In the genomic region with DNA sequence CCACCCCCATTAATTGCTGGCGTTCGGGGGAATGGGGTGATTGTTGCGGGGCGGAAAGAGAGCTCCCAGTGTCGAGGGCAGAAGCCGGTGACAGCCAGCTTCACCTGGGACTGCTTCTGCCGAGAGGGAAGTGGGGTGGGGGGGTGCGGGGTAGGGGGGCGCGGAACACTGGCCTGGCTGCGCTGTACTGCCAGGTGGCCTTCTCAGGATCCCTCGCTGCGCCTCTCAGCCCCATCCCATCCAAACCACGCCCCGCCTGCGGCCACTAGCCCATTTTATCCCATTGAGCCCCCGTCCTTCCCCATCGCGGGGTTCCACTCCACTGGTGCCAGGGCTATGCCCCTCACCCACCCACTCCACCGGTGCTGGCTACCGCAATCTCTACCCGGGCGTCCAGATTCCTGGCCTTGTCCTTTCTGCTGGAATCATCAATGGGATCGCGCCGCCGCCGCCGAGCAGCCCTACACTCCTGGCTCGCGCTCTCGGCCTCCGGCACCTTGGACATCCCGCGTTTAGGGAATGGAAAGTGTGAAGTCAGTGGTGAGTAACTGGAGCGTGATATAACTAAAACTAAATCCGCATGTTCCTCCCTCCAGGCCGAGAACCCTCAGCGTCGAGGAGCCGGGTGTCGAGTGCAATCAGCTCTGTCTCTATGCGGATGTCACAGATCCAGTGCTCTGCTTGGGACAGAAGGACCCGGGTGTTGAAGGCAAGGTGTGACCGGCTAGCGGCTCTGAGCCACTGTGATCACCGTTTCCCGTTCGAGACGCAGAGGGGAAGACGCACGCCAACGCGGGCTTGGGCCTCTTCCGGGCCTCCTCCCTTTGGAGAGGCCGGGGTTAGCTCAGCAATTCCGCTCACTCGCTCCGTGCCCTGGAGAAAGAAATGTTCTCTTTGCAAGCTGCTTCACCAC, we compare ENCODE assay signal across 26 cellular contexts. TPM values are rescaled to one million over a fixed set of nuclear protein-coding genes. Genes with fewer than 3 reads are reported as not detected.
DNase-seq lines count a peak whose midpoint lies in the region; ATAC-seq, FAIRE-seq and TF ChIP-seq lines count a peak whose summit lies in the region.
"Had no signal": no experiment of that assay in that cellular context is flagged by ENCODE, and none has a peak within 500 bp of the region (broad histone marks: within the 10 kb centered on the region; RNA-seq: fewer than 3 reads in every experiment).

No MANE protein-coding gene starts in this region.

- no peak for ATAC-seq in stimulated activated effector memory CD8-positive, alpha-beta T cell treated with anti-CD3 and anti-CD28 coated beads, Interleukin-12 subunit alpha, Interleukin-12 subunit beta, amount 100 ng/mL, for 72 hours
- ATAC-seq: A549; activated CD8-positive, alpha-beta T cell treated with anti-CD3 and anti-CD28 coated beads, Interleukin-2, amount 10 ng/mL, durations not matched to agents 7 days and 5 days; gastrocnemius medialis; naive thymus-derived CD4-positive, alpha-beta T cell had no signal

- H3K9me3 Mint-ChIP-seq in T-helper 1 cell treated with Interleukin-12 subunit alpha and Interleukin-12 subunit beta and Interleukin-4 antibody, amounts not matched to agents 30 μg/mL and 1 μg/mL, for 36 hours, result no peaks in the 10 kb centered on the region
- H3K9me3 Mint-ChIP-seq in stimulated activated effector memory CD8-positive, alpha-beta T cell treated with anti-CD3 and anti-CD28 coated beads, Interleukin-12 subunit alpha, Interleukin-12 subunit beta, amount 100 ng/mL, for 72 hours, result no peaks in the 10 kb centered on the region
- H3K9me3 Mint-ChIP-seq: activated T-cell treated with anti-CD3 and anti-CD28 coated beads, Interleukin-2, amount 50 U/mL, for 4 hours had no signal

- TF ChIP-seq CTCF in endothelial cell of umbilical vein (IDR thresholded peaks at IDR 0.05; ENCODE audit: extremely low read depth in 1 of 2, insufficient read depth in 1 of 2, low read depth in 1 of 2, low read length in 2 of 2), result no peak

- no peak overlapping the region for H3K4me2 ChIP-seq in endothelial cell of umbilical vein (ENCODE audit: insufficient read depth, low read length)
- H3K4me2 ChIP-seq: A549 had no signal

- intact Hi-C loops in endothelial cell of umbilical vein (cut with micrococcal nuclease), result no loop called here

- FAIRE-seq in endothelial cell of umbilical vein (lab: Jason Lieb, UNC), result no peak
- FAIRE-seq: A549 had no signal

- no peak overlapping the region for H3K4me3 Mint-ChIP-seq in T-helper 1 cell treated with Interleukin-12 subunit alpha and Interleukin-12 subunit beta and Interleukin-4 antibody, amounts not matched to agents 30 μg/mL and 1 μg/mL, for 36 hours
- H3K4me3 Mint-ChIP-seq in stimulated activated effector memory CD8-positive, alpha-beta T cell treated with anti-CD3 and anti-CD28 coated beads, Interleukin-12 subunit alpha, Interleukin-12 subunit beta, amount 100 ng/mL, for 72 hours, result no peak overlapping the region
- H3K4me3 Mint-ChIP-seq: activated T-cell treated with anti-CD3 and anti-CD28 coated beads, Interleukin-2, amount 50 U/mL, for 4 hours had no signal

- H3K9me1 ChIP-seq in endothelial cell of umbilical vein (replicated peaks; ENCODE audit: control insufficient read depth, extremely low read depth, insufficient read depth, low read length), result no peaks in the 10 kb centered on the region

- H3K27ac Mint-ChIP-seq in T-helper 1 cell treated with Interleukin-12 subunit alpha and Interleukin-12 subunit beta and Interleukin-4 antibody, amounts not matched to agents 30 μg/mL and 1 μg/mL, for 36 hours, result peak overlapping the region; percentile 45
- H3K27ac Mint-ChIP-seq in stimulated activated effector memory CD8-positive, alpha-beta T cell treated with anti-CD3 and anti-CD28 coated beads, Interleukin-12 subunit alpha, Interleukin-12 subunit beta, amount 100 ng/mL, for 72 hours, result no peak overlapping the region
- H3K27ac Mint-ChIP-seq: activated CD8-positive, alpha-beta T cell treated with anti-CD3 and anti-CD28 coated beads, Interleukin-2, amount 10 ng/mL, durations not matched to agents 7 days and 5 days had no signal

- H3K36me3 ChIP-seq in H7 (replicated peaks; ENCODE audit: control insufficient read depth, insufficient read depth, low read length) (no peaks in the 10 kb centered on the region), endothelial cell of umbilical vein (ENCODE audit: control insufficient read depth in 2 of 2, extremely low read depth in 1 of 2, insufficient read depth in 2 of 2, low read length in 2 of 2) (no peaks in the 10 kb centered on the region)
- H3K36me3 ChIP-seq: esophagus muscularis mucosa, gastrocnemius medialis, spleen had no signal

- H3K79me2 ChIP-seq in endothelial cell of umbilical vein (ENCODE audit: control insufficient read depth, insufficient read depth, low read length), result no peaks in the 10 kb centered on the region

- peaks cover 83% of the 10 kb centered on the region for H3K27me3 ChIP-seq in H7 (ENCODE audit: control insufficient read depth, insufficient read depth, low read length)
- peaks cover 82 to 94% of the 10 kb centered on the region in 2 experiments for H3K27me3 ChIP-seq in endothelial cell of umbilical vein (ENCODE audit: control insufficient read depth in 2 of 2, insufficient read depth in 2 of 2, low read length in 2 of 2)

- no peak overlapping the region for H3K27ac ChIP-seq in endothelial cell of umbilical vein (ENCODE audit: insufficient read depth, low read depth, low read length)
- H3K27ac ChIP-seq: A549, C4-2B, esophagus muscularis mucosa, gastrocnemius medialis, spleen, tibial nerve had no signal

- CTCF ChIA-PET in endothelial cell of umbilical vein (lab: Charles Lee), result interaction anchor here (1.0 kb wide), 1 partner anchor 92 kb away, joined by 3 read pairs; no protein-coding TSS in a partner anchor

- POLR2A ChIA-PET in endothelial cell of umbilical vein (lab: Charles Lee), result interaction anchor here (0.6 kb wide), 1 partner anchor 9 kb away, joined by 3 read pairs; no protein-coding TSS in a partner anchor

- dilution Hi-C loops in endothelial cell of umbilical vein (cut with MboI; ENCODE audit: extremely low pct_ligation_motif_present, low sequenced_read_pairs), result no loop called here

- peaks cover 79% of the 10 kb centered on the region for H3K27me3 Mint-ChIP-seq in T-helper 1 cell treated with Interleukin-12 subunit alpha and Interleukin-12 subunit beta and Interleukin-4 antibody, amounts not matched to agents 30 μg/mL and 1 μg/mL, for 36 hours (ENCODE audit: low read depth)

- peaks cover 7% of the 10 kb centered on the region for H3K9me3 ChIP-seq in endothelial cell of umbilical vein (replicated peaks; ENCODE audit: control insufficient read depth, insufficient read depth, low read length)

- no peaks in the 10 kb centered on the region for H4K20me1 ChIP-seq in endothelial cell of umbilical vein (replicated peaks; ENCODE audit: control insufficient read depth, extremely low read depth, insufficient read depth, low read length)

- no peak overlapping the region for H3K4me3 ChIP-seq in H7 (ENCODE audit: insufficient read depth, low read depth, low read length)
- H3K4me3 ChIP-seq in endothelial cell of umbilical vein (replicated peaks in 1 of 3; ENCODE audit: insufficient read depth in 1 of 3, low read depth in 1 of 3, low read length in 3 of 3), result no peak overlapping the region
- H3K4me3 ChIP-seq: A549, tibial nerve had no signal

- no TSS peak for BruUV-seq in endothelial cell of umbilical vein (replicated peaks; lab: Mats Ljungman, UMichigan)

- no peak overlapping the region for H2AFZ ChIP-seq in endothelial cell of umbilical vein (ENCODE audit: low read depth, low read length)

- DNase-seq in T-helper 1 cell (no peak), H7 (peak; percentile 79), endothelial cell of umbilical vein (ENCODE audit: low read depth, low spot score) (no peak), retina (peak; percentile 45), HPDE6-E6E7 (ENCODE audit: extremely low spot score) (no peak), SW480 (ENCODE audit: low spot score) (no peak)
- DNase-seq in stimulated activated effector memory CD8-positive, alpha-beta T cell treated with anti-CD3 and anti-CD28 coated beads, Interleukin-12 subunit alpha, Interleukin-12 subunit beta, amount 100 ng/mL, for 72 hours (ENCODE audit: low spot score in 2 of 2), result no peak
- DNase-seq: activated CD4-positive, CD25-positive, alpha-beta regulatory T cell; activated CD8-positive, alpha-beta T cell treated with anti-CD3 and anti-CD28 coated beads, Interleukin-2, amount 10 ng/mL, durations not matched to agents 7 days and 5 days; activated naive CD4-positive, alpha-beta T cell treated with anti-CD3 and anti-CD28 coated beads, Interleukin-2, amount 50 U/mL, for 16 hours; activated T-cell treated with anti-CD3 and anti-CD28 coated beads, Interleukin-2, amount 50 U/mL, for 4 hours; cerebellar nuclear complex; effector CD8-positive, alpha-beta T cell; gastrocnemius medialis; Karpas-422; NCI-H1694; NCI-H526 treated with DMSO at 0.1 percent for 48 hours; spleen; stimulated activated CD4-positive, alpha-beta T cell treated with anti-CD3 and anti-CD28 coated beads, Interleukin-4, amount 100 ng/mL, for 1 hour; T1000 had no signal

- no peak overlapping the region for H3K9ac ChIP-seq in endothelial cell of umbilical vein (replicated peaks; ENCODE audit: extremely low read depth, insufficient read depth, low read length)

- no peaks in the 10 kb centered on the region for H3K4me1 ChIP-seq in endothelial cell of umbilical vein (ENCODE audit: control insufficient read depth, extremely low read depth, insufficient read depth, low read length)
- H3K4me1 ChIP-seq: A549 had no signal

- H3K36me3 Mint-ChIP-seq in T-helper 1 cell treated with Interleukin-12 subunit alpha and Interleukin-12 subunit beta and Interleukin-4 antibody, amounts not matched to agents 30 μg/mL and 1 μg/mL, for 36 hours (ENCODE audit: low read depth), result peaks cover under 1% of the 10 kb centered on the region
- H3K36me3 Mint-ChIP-seq in stimulated activated effector memory CD8-positive, alpha-beta T cell treated with anti-CD3 and anti-CD28 coated beads, Interleukin-12 subunit alpha, Interleukin-12 subunit beta, amount 100 ng/mL, for 72 hours, result no peaks in the 10 kb centered on the region

- H3K4me1 Mint-ChIP-seq in T-helper 1 cell treated with Interleukin-12 subunit alpha and Interleukin-12 subunit beta and Interleukin-4 antibody, amounts not matched to agents 30 μg/mL and 1 μg/mL, for 36 hours (ENCODE audit: low read depth), result peaks cover 2% of the 10 kb centered on the region
- peaks cover 15% of the 10 kb centered on the region for H3K4me1 Mint-ChIP-seq in stimulated activated effector memory CD8-positive, alpha-beta T cell treated with anti-CD3 and anti-CD28 coated beads, Interleukin-12 subunit alpha, Interleukin-12 subunit beta, amount 100 ng/mL, for 72 hours

- no peak for TF ChIP-seq POLR2A in endothelial cell of umbilical vein (IDR thresholded peaks at IDR 0.05; ENCODE audit: low read depth, low read length)

RNA-seq across cellular contexts. Expression of gene NKX3-2, which starts 20.5 kb away (rescaled TPM):
- 0.52 and 0.76 TPM in 2 replicates for total RNA-seq in H7 (2014; rRNA removed; shearing (Covaris generic))
- not detected in 2 replicates for total RNA-seq in endothelial cell of umbilical vein
- polyA plus RNA-seq in endothelial cell of umbilical vein, result not detected in 2 replicates
- polyA plus RNA-seq in endothelial cell of umbilical vein (2011; cell fraction: cytosol; rRNA removed), result not detected in 2 replicates
- not detected in 2 replicates for polyA plus RNA-seq in endothelial cell of umbilical vein (2011; cell fraction: nucleus; rRNA removed)
- polyA plus RNA-seq in endothelial cell of umbilical vein (2012), result not detected in 2 replicates
- not detected in 2 replicates for polyA minus RNA-seq in endothelial cell of umbilical vein
- not detected for polyA minus RNA-seq in endothelial cell of umbilical vein (2011; cell fraction: cytosol; rRNA and poly(A)+ RNA removed)
- polyA minus RNA-seq in endothelial cell of umbilical vein (2011; cell fraction: nucleus; rRNA and poly(A)+ RNA removed), result not detected in 2 replicates
- total RNA-seq: activated CD8-positive, alpha-beta T cell treated with anti-CD3 and anti-CD28 coated beads, Interleukin-2, amount 10 ng/mL, durations not matched to agents 7 days and 5 days; activated T-cell treated with anti-CD3 and anti-CD28 coated beads, Interleukin-2, amount 50 U/mL, for 4 hours; gastrocnemius medialis; naive thymus-derived CD4-positive, alpha-beta T cell had no signal
- polyA plus RNA-seq: naive thymus-derived CD4-positive, alpha-beta T cell had no signal

RNA-seq across cellular contexts. Expression of gene RAB28, which starts 39.7 kb away (rescaled TPM):
- total RNA-seq in H7 (2014; rRNA removed; shearing (Covaris generic)), result 27.7 and 32.4 TPM in 2 replicates
- total RNA-seq in endothelial cell of umbilical vein, result 13.2 and 15.5 TPM in 2 replicates
- 10.9 and 13.0 TPM in 2 replicates for polyA plus RNA-seq in endothelial cell of umbilical vein
- polyA plus RNA-seq in endothelial cell of umbilical vein (2011; cell fraction: cytosol; rRNA removed), result 13.9 and 16.0 TPM in 2 replicates
- polyA plus RNA-seq in endothelial cell of umbilical vein (2011; cell fraction: nucleus; rRNA removed), result 16.5 and 18.9 TPM in 2 replicates
- polyA plus RNA-seq in endothelial cell of umbilical vein (2012), result 14.1 and 14.9 TPM in 2 replicates
- polyA minus RNA-seq in endothelial cell of umbilical vein, result 7.9 and 8.3 TPM in 2 replicates
- 4.8 TPM for polyA minus RNA-seq in endothelial cell of umbilical vein (2011; cell fraction: cytosol; rRNA and poly(A)+ RNA removed)
- polyA minus RNA-seq in endothelial cell of umbilical vein (2011; cell fraction: nucleus; rRNA and poly(A)+ RNA removed), result 21.5 and 21.7 TPM in 2 replicates

Comparison
In these comparisons a context has a peak if more than half of its experiments do, and no peak if none do; other contexts are left out.
1. DNase-seq: peak in H7 (single experiment) and retina (single experiment); none in T-helper 1 cell (0 of 5), endothelial cell of umbilical vein (single experiment), HPDE6-E6E7 (single experiment), stimulated activated effector memory CD8-positive, alpha-beta T cell treated with anti-CD3 and anti-CD28 coated beads, Interleukin-12 subunit alpha, Interleukin-12 subunit beta, amount 100 ng/mL, for 72 hours (0 of 2) and SW480 (single experiment).